ENCODE assay signal across 1 cellular context in genomic region chr2:113180131-113180946, GRCh38.
TF ChIP-seq lines count a peak whose summit lies in the region.

No MANE protein-coding gene starts in this region.

TF ChIP-seq in GM12878, 131 proteins besides CTCF, POLR2A, EP300 and RAD21 (continued from another document):
- TF ChIP-seq CEBPZ (IDR thresholded peaks at IDR 0.05; ENCODE audit: low read depth, low read length) (no peak), MXI1 (IDR thresholded peaks at IDR 0.05; ENCODE audit: low read depth, low read length) (no peak), CEBPB (IDR thresholded peaks at IDR 0.05; ENCODE audit: borderline replicate concordance in 1 of 2, low read depth in 2 of 2, low read length in 2 of 2) (no peak), E4F1 (IDR thresholded peaks at IDR 0.05; ENCODE audit: borderline replicate concordance, partially characterized antibody) (no peak)
TF ChIP-seq in GM12878: peak in this region for 0.
